Comparison of ENCODE assay signal across 17 cellular contexts in genomic region chr4:95563638-95564337, GRCh38. TPM values are rescaled to one million over a fixed set of nuclear protein-coding genes. Genes with fewer than 3 reads are reported as not detected.
DNase-seq lines count a peak whose midpoint lies in the region; ATAC-seq, FAIRE-seq and TF ChIP-seq lines count a peak whose summit lies in the region.
"Had no signal": no experiment of that assay in that cellular context is flagged by ENCODE, and none has a peak within 500 bp of the region (broad histone marks: within the 10 kb centered on the region; RNA-seq: fewer than 3 reads in every experiment).

No MANE protein-coding gene starts in this region.

- H3K27ac Mint-ChIP-seq in neural progenitor cell: peak overlapping the region; percentile 64
- no peak overlapping the region for H3K27ac Mint-ChIP-seq in CD4-positive, alpha-beta T cell
- H3K27ac Mint-ChIP-seq: CD4-positive, CD25-positive, alpha-beta regulatory T cell; IgD-negative memory B cell had no signal

- no peaks in the 10 kb centered on the region for H3K36me3 Mint-ChIP-seq in neural progenitor cell
- no peaks in the 10 kb centered on the region for H3K36me3 Mint-ChIP-seq in CD4-positive, alpha-beta T cell (ENCODE audit: low read depth)
- H3K36me3 Mint-ChIP-seq: CD4-positive, CD25-positive, alpha-beta regulatory T cell; IgD-negative memory B cell had no signal

- H3K9me3 Mint-ChIP-seq in neural progenitor cell: peaks cover 4% of the 10 kb centered on the region
- H3K9me3 Mint-ChIP-seq in CD4-positive, alpha-beta T cell: no peaks in the 10 kb centered on the region

- CTCF ChIA-PET in GM12878 (lab: Yijun Ruan, JAX): no interaction called here
- CTCF ChIA-PET in CD4-positive, alpha-beta T cell (lab: Charles Lee): no interaction called here

- TF ChIP-seq RAD21 in GM12878 (IDR thresholded peaks at IDR 0.05; ENCODE audit: insufficient read depth, low read depth, low read length): no peak

- H3K4me1 Mint-ChIP-seq in neural progenitor cell: peaks cover 12% of the 10 kb centered on the region
- no peaks in the 10 kb centered on the region for H3K4me1 Mint-ChIP-seq in CD4-positive, alpha-beta T cell (ENCODE audit: low read depth)
- H3K4me1 Mint-ChIP-seq: CD4-positive, CD25-positive, alpha-beta regulatory T cell; IgD-negative memory B cell had no signal

- WGBS in GM12878 (ENCODE audit: insufficient coverage, insufficient replicate concordance, low lambda C conversion rate, missing lambda C conversion rate): 5% methylated on average over 2 of the region's 2 CpGs

- TF ChIP-seq CTCF in GM12878 (IDR thresholded peaks at IDR 0.05 in 2 of 3, conservative IDR thresholded peaks at IDR 0.05 in 1 of 3; ENCODE audit: control insufficient read depth in 2 of 3, extremely low read depth in 1 of 3, insufficient read depth in 1 of 3, low read depth in 3 of 3, low read length in 3 of 3) (no peak), neural progenitor cell (IDR thresholded peaks at IDR 0.05) (no peak), GM10266 (IDR thresholded peaks at IDR 0.05; ENCODE audit: control insufficient read depth, insufficient read depth, low read depth, missing control alignments) (no peak)
- TF ChIP-seq CTCF in CD4-positive, alpha-beta T cell (IDR thresholded peaks at IDR 0.05): no peak

- H3K9me3 ChIP-seq in GM12878 (replicated peaks; ENCODE audit: control insufficient read depth, insufficient read depth, low read length) (no peaks in the 10 kb centered on the region), neural progenitor cell (ENCODE audit: low read depth) (no peaks in the 10 kb centered on the region)
- H3K9me3 ChIP-seq in CD4-positive, alpha-beta T cell (ENCODE audit: control insufficient read depth, low read length): peaks cover 3% of the 10 kb centered on the region
- H3K9me3 ChIP-seq: BLaER1 treated with 17β-estradiol and CSF1 and Interleukin-3, amounts not matched to agents 10 nM and 100 nM; HAP-1 had no signal

- TF ChIP-seq EP300 in GM12878 (IDR thresholded peaks at IDR 0.05; ENCODE audit: borderline replicate concordance in 1 of 2, control insufficient read depth in 1 of 2, low read depth in 2 of 2, low read length in 2 of 2): no peak

- H3K4me3 Mint-ChIP-seq in neural progenitor cell: no peak overlapping the region
- H3K4me3 Mint-ChIP-seq in CD4-positive, alpha-beta T cell: no peak overlapping the region
- H3K4me3 Mint-ChIP-seq: CD4-positive, CD25-positive, alpha-beta regulatory T cell; IgD-negative memory B cell had no signal

- H3K36me3 ChIP-seq in GM12878 (ENCODE audit: control insufficient read depth in 2 of 2, insufficient read depth in 2 of 2, low read length in 1 of 2) (no peaks in the 10 kb centered on the region), neural progenitor cell (no peaks in the 10 kb centered on the region)
- H3K36me3 ChIP-seq: BLaER1 treated with 17β-estradiol and CSF1 and Interleukin-3, amounts not matched to agents 10 nM and 100 nM; HAP-1 had no signal

- DNase-seq in NCI-H82 (lab: John Stamatoyannopoulos, UW): peak; percentile 9
- no peak for DNase-seq in NCI-H82 treated with DMSO at 0.1 percent for 48 hours (lab: John Stamatoyannopoulos, UW; ENCODE audit: unreplicated experiment)
- no peak for DNase-seq in GM12878 (ENCODE audit: low read depth, low spot score)
- no peak for DNase-seq in neural progenitor cell (ENCODE audit: low spot score)
- DNase-seq in CD4-positive, alpha-beta T cell: no peak
- no peak for DNase-seq in RCC 7860 (ENCODE audit: low spot score)
- DNase-seq in GM10266 (ENCODE audit: extremely low spot score): no peak
- DNase-seq: 8988T; CD4-positive, CD25-positive, alpha-beta regulatory T cell; DMS53; GOT3; KG1 had no signal

- SMC1A ChIA-PET in GM12878 (lab: Charles Lee; ENCODE audit: uncharacterized antibody, unreplicated experiment): no interaction called here

- POLR2A ChIA-PET in GM12878 (lab: Charles Lee): no interaction called here
- POLR2A ChIA-PET in CD4-positive, alpha-beta T cell (lab: Charles Lee): interaction anchor here (0.7 kb wide), 1 partner anchor 1190 kb away, joined by 3 read pairs; no protein-coding TSS in a partner anchor

- H3K79me2 ChIP-seq in GM12878 (ENCODE audit: control insufficient read depth, insufficient read depth, low read length) (no peaks in the 10 kb centered on the region), neural progenitor cell (ENCODE audit: low read depth) (no peaks in the 10 kb centered on the region)

- H3K4me3 ChIP-seq in GM12878 (no peak overlapping the region), neural progenitor cell (no peak overlapping the region)
- H3K4me3 ChIP-seq: BLaER1 treated with 17β-estradiol and CSF1 and Interleukin-3, amounts not matched to agents 10 nM and 100 nM; HAP-1 had no signal

- H3K27ac ChIP-seq in GM12878 (ENCODE audit: control insufficient read depth, insufficient read depth) (no peak overlapping the region), neural progenitor cell (no peak overlapping the region)
- H3K27ac ChIP-seq in CD4-positive, alpha-beta T cell (ENCODE audit: low read depth, low read length): no peak overlapping the region
- H3K27ac ChIP-seq: BLaER1 treated with 17β-estradiol and CSF1 and Interleukin-3, amounts not matched to agents 10 nM and 100 nM had no signal

- H3K9ac ChIP-seq in GM12878 (ENCODE audit: control insufficient read depth, insufficient read depth, low read length) (no peak overlapping the region), neural progenitor cell (no peak overlapping the region)
- H3K9ac ChIP-seq: BLaER1 treated with 17β-estradiol and CSF1 and Interleukin-3, amounts not matched to agents 10 nM and 100 nM had no signal

- H4K20me1 ChIP-seq in GM12878 (ENCODE audit: control insufficient read depth, insufficient read depth) (no peaks in the 10 kb centered on the region), neural progenitor cell (ENCODE audit: low read depth) (no peaks in the 10 kb centered on the region)
- H4K20me1 ChIP-seq: BLaER1 treated with 17β-estradiol and CSF1 and Interleukin-3, amounts not matched to agents 10 nM and 100 nM had no signal

- in situ Hi-C loops in GM12878 (cut with MboI): no loop called here

- intact Hi-C loops in GM12878 (cut with micrococcal nuclease; ENCODE audit: unreplicated experiment): no loop called here
- intact Hi-C loops in CD4-positive, alpha-beta T cell (cut with DNase I, micrococcal nuclease): no loop called here

- H3K27me3 Mint-ChIP-seq in neural progenitor cell (ENCODE audit: insufficient read depth, low read depth): peaks cover 6% of the 10 kb centered on the region
- no peaks in the 10 kb centered on the region for H3K27me3 Mint-ChIP-seq in CD4-positive, alpha-beta T cell
- H3K27me3 Mint-ChIP-seq: CD4-positive, CD25-positive, alpha-beta regulatory T cell; IgD-negative memory B cell had no signal

- H2AFZ ChIP-seq in GM12878 (ENCODE audit: control insufficient read depth, low read depth, low read length): no peak overlapping the region
- H2AFZ ChIP-seq in neural progenitor cell (replicated peaks): peak overlapping the region; percentile 91

- RAD21 ChIA-PET in GM12878 (lab: Charles Lee; ENCODE audit: unreplicated experiment): no interaction called here

- no peaks in the 10 kb centered on the region for H3K4me1 ChIP-seq in GM12878 (ENCODE audit: control insufficient read depth, insufficient read depth, low read length)
- H3K4me1 ChIP-seq in neural progenitor cell: no peaks in the 10 kb centered on the region
- H3K4me1 ChIP-seq: BLaER1 treated with 17β-estradiol and CSF1 and Interleukin-3, amounts not matched to agents 10 nM and 100 nM; HAP-1 had no signal

- ATAC-seq in GM12878: peak; percentile 62
- no peak for ATAC-seq in CD4-positive, alpha-beta T cell (ENCODE audit: poor library complexity)

- no peaks in the 10 kb centered on the region for H3K27me3 ChIP-seq in GM12878 (replicated peaks in 1 of 2; ENCODE audit: control insufficient read depth in 2 of 2, insufficient read depth in 2 of 2, low read length in 1 of 2)
- H3K27me3 ChIP-seq in neural progenitor cell: no peaks in the 10 kb centered on the region
- H3K27me3 ChIP-seq in CD4-positive, alpha-beta T cell (ENCODE audit: control insufficient read depth, insufficient read depth, low read length): no peaks in the 10 kb centered on the region
- H3K27me3 ChIP-seq: BLaER1 treated with 17β-estradiol and CSF1 and Interleukin-3, amounts not matched to agents 10 nM and 100 nM had no signal

- no peaks in the 10 kb centered on the region for H3F3A ChIP-seq in neural progenitor cell (ENCODE audit: low read depth)

- TF ChIP-seq POLR2A in GM12878 (IDR thresholded peaks at IDR 0.05; ENCODE audit: low read depth, low read length): no peak

- no peak for FAIRE-seq in GM12878 (lab: Jason Lieb, UNC)
- no peak for FAIRE-seq in RCC 7860 (lab: Jason Lieb, UNC)
- FAIRE-seq: GM12891 had no signal

- H3K4me2 ChIP-seq in GM12878 (ENCODE audit: control insufficient read depth, insufficient read depth) (no peak overlapping the region), neural progenitor cell (no peak overlapping the region)
- H3K4me2 ChIP-seq: BLaER1 treated with 17β-estradiol and CSF1 and Interleukin-3, amounts not matched to agents 10 nM and 100 nM had no signal

- no TSS peak for BruUV-seq in GM12878 (replicated peaks; lab: Mats Ljungman, UMichigan)

TF ChIP-seq in GM12878, 131 proteins besides CTCF, POLR2A, EP300 and RAD21 (continues in another document):
- TF ChIP-seq RELA (IDR thresholded peaks at IDR 0.05; ENCODE audit: borderline replicate concordance, partially characterized antibody) (no peak), POLR2AphosphoS2 (IDR thresholded peaks at IDR 0.05; ENCODE audit: low read depth, low read length) (no peak), RB1 (IDR thresholded peaks at IDR 0.05; ENCODE audit: borderline replicate concordance) (no peak), MYC (IDR thresholded peaks at IDR 0.05; ENCODE audit: insufficient read depth, insufficient read length, insufficient replicate concordance, low read length, severe bottlenecking) (no peak)

RNA-seq across cellular contexts. Expression of gene UNC5C, which starts 15.0 kb away (rescaled TPM):
- 1.3 and 2.3 TPM in 2 replicates for total RNA-seq in GM12878 (2013; cell fraction: nucleolus; rRNA removed)
- total RNA-seq in GM12878 (2014; rRNA removed) (0.11 and 0.27 TPM in 2 replicates), GM12878 (2014; rRNA removed; fragmentation: Illumina TruSeq; extraction: Trizol) (0.13 and 0.18 TPM in 2 replicates), GM12878 (2021) (0.48 and 0.64 TPM in 2 replicates), neural progenitor cell (ENCODE audit: low replicate concordance) (0.15 and 0.39 TPM in 2 replicates)
- polyA plus RNA-seq in GM12878 (2011; ENCODE audit: low read depth): not detected
- polyA plus RNA-seq in GM12878 (2011; rRNA removed) (1.5 and 2.0 TPM in 2 replicates), GM12878 (2014; fragmentation: Illumina TruSeq; extraction: Trizol) (0.03 and 0.15 TPM in 2 replicates), GM12878 (2014; fragmentation: Nextera tagmentation; extraction: Ambion mirVana) (under 1 TPM in 1 of 2 experiments, not detected in 1; 0.02 TPM), GM12878 (2014; rRNA removed) (0.13 and 0.20 TPM in 2 replicates), GM12878 (2016; fragmentation: Nextera tagmentation; extraction: Ambion mirVana) (under 1 TPM; 0.13 to 0.36 TPM)
- 2.6 and 3.1 TPM in 2 replicates for polyA plus RNA-seq in GM12878 (2011; cell fraction: cytosol; rRNA removed)
- polyA plus RNA-seq in GM12878 (2011; cell fraction: nucleus; rRNA removed): 5.9 TPM in 2 replicates
- polyA plus RNA-seq in GM12878 (2012): 0.06 TPM in 1 of 2 replicates, not detected in the other
- polyA minus RNA-seq in GM12878 (2011; rRNA and poly(A)+ RNA removed): 6.2 and 7.4 TPM in 2 replicates
- 1.1 and 2.6 TPM in 2 replicates for polyA minus RNA-seq in GM12878 (2011; cell fraction: cytosol; rRNA and poly(A)+ RNA removed)
- polyA minus RNA-seq in GM12878 (2011; cell fraction: nucleus; rRNA and poly(A)+ RNA removed): 11.8 and 26.1 TPM in 2 replicates
- total RNA-seq in CD4-positive, alpha-beta T cell: not detected
- total RNA-seq: CD4-positive, CD25-positive, alpha-beta regulatory T cell; Daoy had no signal
- polyA plus RNA-seq: IgD-negative memory B cell had no signal
